In genomic region chr7:96710544-96710943, GRCh38 we compare ENCODE assay signal across 14 cellular contexts. TPM values are rescaled to one million over a fixed set of nuclear protein-coding genes. Genes with fewer than 3 reads are reported as not detected.
DNase-seq lines count a peak whose midpoint lies in the region; ATAC-seq and TF ChIP-seq lines count a peak whose summit lies in the region.
"Had no signal": no experiment of that assay in that cellular context is flagged by ENCODE, and none has a peak within 500 bp of the region (broad histone marks: within the 10 kb centered on the region; RNA-seq: fewer than 3 reads in every experiment).

No MANE protein-coding gene starts in this region.

- ATAC-seq in HG03108 (IDR thresholded peaks at IDR 0.05; ENCODE audit: unreplicated experiment), result no peak

- H3K36me3 Mint-ChIP-seq in activated T-cell treated with anti-CD3 and anti-CD28 coated beads, Interleukin-2, amount 50 U/mL, for 24 hours (ENCODE audit: low read depth), result peaks cover 36% of the 10 kb centered on the region
- peaks cover 3% of the 10 kb centered on the region for H3K36me3 Mint-ChIP-seq in progenitor cell of endocrine pancreas (ENCODE audit: insufficient read depth)

- peaks cover 34% of the 10 kb centered on the region for H3K4me1 Mint-ChIP-seq in activated T-cell treated with anti-CD3 and anti-CD28 coated beads, Interleukin-2, amount 50 U/mL, for 24 hours (ENCODE audit: low read depth)
- H3K4me1 Mint-ChIP-seq in progenitor cell of endocrine pancreas (ENCODE audit: low read depth), result peaks cover 14% of the 10 kb centered on the region

- no peak overlapping the region for H3K4me3 ChIP-seq in epithelial cell of esophagus (ENCODE audit: low read length)

- peak overlapping the region; percentile 98 for H3K4me3 Mint-ChIP-seq in activated T-cell treated with anti-CD3 and anti-CD28 coated beads, Interleukin-2, amount 50 U/mL, for 24 hours
- H3K4me3 Mint-ChIP-seq in progenitor cell of endocrine pancreas (ENCODE audit: low read depth), result peak overlapping the region; percentile 99

- TF ChIP-seq CTCF in epithelial cell of esophagus (IDR thresholded peaks at IDR 0.05; ENCODE audit: insufficient read depth, low read depth, low read length, missing control alignments) (no peak), progenitor cell of endocrine pancreas (IDR thresholded peaks at IDR 0.05; ENCODE audit: unreplicated experiment) (no peak)

- peaks cover 6% of the 10 kb centered on the region for H3K9me3 Mint-ChIP-seq in activated T-cell treated with anti-CD3 and anti-CD28 coated beads, Interleukin-2, amount 50 U/mL, for 24 hours
- peaks cover 16% of the 10 kb centered on the region for H3K9me3 Mint-ChIP-seq in progenitor cell of endocrine pancreas (ENCODE audit: low read depth)

- H3K27me3 Mint-ChIP-seq in activated T-cell treated with anti-CD3 and anti-CD28 coated beads, Interleukin-2, amount 50 U/mL, for 24 hours, result peaks cover 4% of the 10 kb centered on the region
- peaks cover 8% of the 10 kb centered on the region for H3K27me3 Mint-ChIP-seq in progenitor cell of endocrine pancreas

- no peak for DNase-seq in activated T-cell treated with anti-CD3 and anti-CD28 coated beads, Interleukin-2, amount 50 U/mL, for 24 hours
- DNase-seq in activated T-cell treated with anti-CD3 and anti-CD28 coated beads for 4 hours (no peak), OCI-M1 (lab: John Stamatoyannopoulos, UW) (peak; percentile 66), epithelial cell of esophagus (ENCODE audit: low read depth) (peak; percentile 55), progenitor cell of endocrine pancreas (ENCODE audit: low spot score, unreplicated experiment) (no peak), NCI-H526 treated with DMSO at 0.1 percent for 48 hours (lab: John Stamatoyannopoulos, UW) (no peak), hepatic stellate cell (ENCODE audit: low spot score) (no peak)
- DNase-seq: activated CD4-positive, alpha-beta T cell treated with anti-CD3 and anti-CD28 coated beads, Interleukin-2, amount 50 U/mL, for 4 hours; activated naive CD4-positive, alpha-beta T cell treated with anti-CD3 and anti-CD28 coated beads, Interleukin-2, amount 50 U/mL, for 16 hours; GOT3; NCI-H2171; stimulated activated CD8-positive, alpha-beta memory T cell treated with anti-CD3 and anti-CD28 coated beads, Interleukin-4, amount 100 ng/mL, for 48 hours; upper lobe of right lung had no signal

- H3K27ac Mint-ChIP-seq in activated T-cell treated with anti-CD3 and anti-CD28 coated beads, Interleukin-2, amount 50 U/mL, for 24 hours, result no peak overlapping the region
- no peak overlapping the region for H3K27ac Mint-ChIP-seq in progenitor cell of endocrine pancreas

RNA-seq across cellular contexts. Expression of gene SEM1, which starts 0.9 kb away (rescaled TPM):
- 62.9 and 64.2 TPM in 2 replicates for total RNA-seq in progenitor cell of endocrine pancreas

Comparison
In these comparisons a context has a peak if more than half of its experiments do, and no peak if none do; other contexts are left out.
1. DNase-seq: peak in OCI-M1 (single experiment) and epithelial cell of esophagus (single experiment); none in activated T-cell treated with anti-CD3 and anti-CD28 coated beads, Interleukin-2, amount 50 U/mL, for 24 hours (single experiment), activated T-cell treated with anti-CD3 and anti-CD28 coated beads for 4 hours (single experiment), progenitor cell of endocrine pancreas (single experiment), NCI-H526 treated with DMSO at 0.1 percent for 48 hours (single experiment) and hepatic stellate cell (single experiment).